ENCODE assay signal across 17 cellular contexts in the genomic region with DNA sequence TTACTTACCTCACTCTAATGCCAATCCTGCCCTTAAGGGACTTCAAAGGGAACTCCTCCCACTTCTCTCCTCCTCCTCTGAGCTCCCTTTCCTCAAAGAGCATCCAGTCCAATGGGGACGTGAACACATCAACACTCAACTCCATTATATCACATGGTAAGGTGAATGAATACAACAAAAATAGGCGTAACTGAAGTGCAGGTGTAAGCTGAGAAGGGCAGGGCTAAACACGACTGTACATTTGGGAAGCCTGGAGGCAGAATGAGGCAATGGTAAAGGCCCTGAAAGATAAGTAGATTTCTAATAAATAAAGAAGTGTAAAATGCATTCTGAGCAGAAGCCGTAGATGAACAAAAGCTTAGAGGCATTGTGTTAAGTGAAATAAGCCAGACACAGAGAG.
"Had no signal": no experiment of that assay in that cellular context is flagged by ENCODE, and none has a peak within 500 bp of the region (broad histone marks: within the 10 kb centered on the region; RNA-seq: fewer than 3 reads in every experiment).

No MANE protein-coding gene starts in this region.

- H3K27me3 ChIP-seq: ascending aorta, spleen, upper lobe of right lung had no signal

- ATAC-seq: left colon; lower lobe of right lung; stimulated activated memory B cell treated with anti-CD40 and anti-IgM and Interleukin-4, amounts not matched to agents 10 μg/mL and 1 μg/mL and 100 μg/mL, for 72 hours; upper lobe of right lung had no signal

- H3K27ac Mint-ChIP-seq: nephron progenitor cell; stimulated activated memory B cell treated with anti-CD40 and anti-IgM and Interleukin-4, amounts not matched to agents 10 μg/mL and 1 μg/mL and 100 μg/mL, for 72 hours had no signal

- H3K36me3 Mint-ChIP-seq: activated naive CD4-positive, alpha-beta T cell treated with anti-CD3 and anti-CD28 coated beads, Interleukin-2, amount 50 U/mL, for 24 hours; stimulated activated memory B cell treated with anti-CD40 and anti-IgM and Interleukin-4, amounts not matched to agents 10 μg/mL and 1 μg/mL and 100 μg/mL, for 72 hours had no signal

- H3K27me3 Mint-ChIP-seq: activated naive CD4-positive, alpha-beta T cell treated with anti-CD3 and anti-CD28 coated beads, Interleukin-2, amount 50 U/mL, for 24 hours; stimulated activated memory B cell treated with anti-CD40 and anti-IgM and Interleukin-4, amounts not matched to agents 10 μg/mL and 1 μg/mL and 100 μg/mL, for 72 hours had no signal

- H3K36me3 ChIP-seq: ascending aorta, lower lobe of right lung, spleen, thoracic aorta, upper lobe of right lung had no signal

- DNase-seq: activated CD8-positive, alpha-beta memory T cell treated with anti-CD3 and anti-CD28 coated beads, Interleukin-2, amount 50 U/mL, for 4 hours; activated gamma-delta T cell; activated T-cell treated with anti-CD3 and anti-CD28 coated beads, Interleukin-2, amount 50 U/mL, for 48 hours; effector CD4-positive, alpha-beta T cell; islet precursor cell; left colon; lower lobe of right lung; nephron progenitor cell; nucleus accumbens; posterior cingulate gyrus; spleen; stimulated activated CD4-positive, alpha-beta T cell treated with anti-CD3 and anti-CD28 coated beads, Interleukin-4, amount 100 ng/mL, for 4 hours; upper lobe of right lung had no signal

- H3K9me3 Mint-ChIP-seq: stimulated activated memory B cell treated with anti-CD40 and anti-IgM and Interleukin-4, amounts not matched to agents 10 μg/mL and 1 μg/mL and 100 μg/mL, for 72 hours had no signal

- H3K4me3 Mint-ChIP-seq: activated naive CD4-positive, alpha-beta T cell treated with anti-CD3 and anti-CD28 coated beads, Interleukin-2, amount 50 U/mL, for 24 hours; nephron progenitor cell; stimulated activated memory B cell treated with anti-CD40 and anti-IgM and Interleukin-4, amounts not matched to agents 10 μg/mL and 1 μg/mL and 100 μg/mL, for 72 hours had no signal

- H3K9me3 ChIP-seq: ascending aorta, lower lobe of right lung, spleen, thoracic aorta, upper lobe of right lung had no signal

- H3K4me3 ChIP-seq: ascending aorta, lower lobe of right lung, spleen, thoracic aorta, upper lobe of right lung had no signal

- H3K27ac ChIP-seq: ascending aorta, lower lobe of right lung, spleen, thoracic aorta, upper lobe of right lung had no signal
